ENCODE assay signal across 8 cellular contexts in the genomic region with DNA sequence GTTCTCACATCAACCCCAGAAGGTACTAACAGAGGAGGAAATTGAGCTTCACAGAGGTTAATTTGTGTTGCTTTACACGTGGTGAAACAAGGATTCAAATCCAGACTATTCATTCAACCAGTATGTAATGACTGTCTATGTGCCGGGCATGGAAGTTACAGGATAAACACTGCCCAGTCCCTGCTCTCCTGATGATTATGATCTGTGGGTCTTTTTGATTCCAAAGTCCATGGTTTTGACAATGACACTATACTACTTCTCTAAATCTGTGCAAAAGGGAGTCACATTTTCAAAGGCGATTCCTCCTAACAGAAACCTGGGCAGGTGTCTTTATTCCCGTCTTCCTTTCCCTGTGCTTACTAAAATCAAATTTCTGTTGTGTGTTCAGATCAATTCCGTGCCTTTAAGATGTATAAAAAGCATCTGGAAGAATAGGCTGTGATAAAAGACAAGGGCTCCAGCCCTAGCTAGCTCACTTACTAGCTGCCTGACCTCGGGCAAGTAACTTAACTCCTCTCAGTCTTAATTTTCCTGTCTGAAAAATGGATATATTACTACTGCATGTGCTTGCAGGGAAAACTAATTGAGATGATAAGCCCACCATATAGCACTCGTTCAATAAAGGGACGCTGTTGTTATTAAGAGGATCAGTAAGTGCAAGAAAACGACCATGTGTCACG. TPM values are rescaled to one million over a fixed set of nuclear protein-coding genes. Genes with fewer than 3 reads are reported as not detected.
A peak's percentile ranks its signal among the peaks of the same experiment; 100 is the strongest.
DNase-seq lines count a peak whose midpoint lies in the region; ATAC-seq and TF ChIP-seq lines count a peak whose summit lies in the region.

No MANE protein-coding gene starts in this region.

- WGBS in sigmoid colon, 2 donors, result 6 to 25% methylated on average over 10 of the region's 10 CpGs

- H2AFZ ChIP-seq in fibroblast of lung (ENCODE audit: low read length), result peak overlapping the region; percentile 93

- H3K4me1 ChIP-seq in ES-I3 (ENCODE audit: insufficient read depth, low read length) (0 out of 2 replicates have a peak, but pooled peaks cover 7% of the 10 kb centered on the region), Peyer's patch (peaks cover 0 to 19% (median 3%) of the 10 kb centered on the region in 4 donors), fibroblast of lung (ENCODE audit: control insufficient read depth, extremely low read depth, insufficient read depth, low read length) (peaks cover 13% of the 10 kb centered on the region), sigmoid colon (peaks cover 0 to 53% (median 48%) of the 10 kb centered on the region in 4 donors)

- DNase-seq in Peyer's patch (no peak), fibroblast of lung (ENCODE audit: low read depth in 2 of 2) (no peak), sigmoid colon (no peak), NCI-H2029 treated with DMSO at 0.1 percent for 48 hours (lab: John Stamatoyannopoulos, UW) (no peak), HCEC 1CT (no peak), AML-193 (lab: John Stamatoyannopoulos, UW) (no peak)

- no peak for TF ChIP-seq EP300 in sigmoid colon (IDR thresholded peaks at IDR 0.05)

- H3K27me3 ChIP-seq in Peyer's patch, result no peaks in the 10 kb centered on the region
- no peaks in the 10 kb centered on the region for H3K27me3 ChIP-seq in fibroblast of lung (ENCODE audit: control insufficient read depth, insufficient read depth, low read length)
- no peaks in the 10 kb centered on the region for H3K27me3 ChIP-seq in sigmoid colon

- ATAC-seq in esophagus mucosa, result no peak

- TF ChIP-seq POLR2A in Peyer's patch (IDR thresholded peaks at IDR 0.05) (no peak), sigmoid colon (IDR thresholded peaks at IDR 0.05) (no peak)

- H3K79me2 ChIP-seq in fibroblast of lung (ENCODE audit: control insufficient read depth, insufficient read depth, low read length), result peaks cover 10% of the 10 kb centered on the region

- no peaks in the 10 kb centered on the region for H4K20me1 ChIP-seq in fibroblast of lung (ENCODE audit: control insufficient read depth, extremely low read depth, insufficient read depth, low read length)

- H3K27ac ChIP-seq in Peyer's patch (peak overlapping the region in 2 of 4 donors; percentile 95 to 100), fibroblast of lung (ENCODE audit: insufficient read depth, low read length) (peak overlapping the region; percentile 46), sigmoid colon (peak overlapping the region in 3 of 4 donors; percentile 97 to 100 (median 99))

- TF ChIP-seq CTCF in Peyer's patch (IDR thresholded peaks at IDR 0.05) (no peak), fibroblast of lung (conservative IDR thresholded peaks at IDR 0.05 in 1 of 2, IDR thresholded peaks at IDR 0.05 in 1 of 2; ENCODE audit: low read depth in 1 of 2, low read length in 2 of 2) (no peak), sigmoid colon (IDR thresholded peaks at IDR 0.05) (no peak)

- H3K9me3 ChIP-seq in ES-I3 (ENCODE audit: control insufficient read depth, insufficient read depth, low read length) (no peaks in the 10 kb centered on the region), Peyer's patch (no peaks in the 10 kb centered on the region), fibroblast of lung (ENCODE audit: control insufficient read depth, insufficient read depth, low read depth, low read length) (no peaks in the 10 kb centered on the region), sigmoid colon (no peaks in the 10 kb centered on the region)

- H3K9ac ChIP-seq in ES-I3 (ENCODE audit: low read depth, low read length) (peak overlapping the region; percentile 100; the same call in 1 of the 2 replicates), fibroblast of lung (ENCODE audit: insufficient read depth, low read length) (no peak overlapping the region)

- H3K4me2 ChIP-seq in fibroblast of lung (ENCODE audit: extremely low read depth, insufficient read depth, low read length), result peak overlapping the region; percentile 80

- intact Hi-C loops in sigmoid colon (cut with DNase I), result loop anchor here (5.0 to 10.0 kb wide), 3 partner anchors 87 to 600 kb away; partner anchors contain the start of genes BNIP1 and SH3PXD2B

- H3K36me3 ChIP-seq in ES-I3 (ENCODE audit: insufficient read depth, low read length) (no peaks in the 10 kb centered on the region), Peyer's patch (no peaks in the 10 kb centered on the region), fibroblast of lung (ENCODE audit: control insufficient read depth, insufficient read depth, low read length) (no peaks in the 10 kb centered on the region), sigmoid colon (no peaks in the 10 kb centered on the region)

- H3K4me3 ChIP-seq in Peyer's patch (peak overlapping the region; percentile 91 to 100 (median 99)), fibroblast of lung (replicated peaks in 1 of 4; ENCODE audit: control extremely low read depth in 1 of 4, insufficient read depth in 1 of 4, low read depth in 3 of 4, low read length in 4 of 4) (peak overlapping the region; percentile 39 to 78 (median 58)), sigmoid colon (peak overlapping the region in 3 of 4 donors; percentile 100)

RNA-seq across cellular contexts. Expression of gene CREBRF, which starts 1.0 kb away (rescaled TPM):
- total RNA-seq in Peyer's patch (10 to 100 TPM; 27.8 to 75.9 (median 34.1) TPM), fibroblast of lung (25.2 and 38.8 TPM in 2 replicates), sigmoid colon (10 to 100 TPM; 47.9 to 58.5 (median 56.6) TPM), esophagus mucosa (6.5 TPM)
- polyA plus RNA-seq in fibroblast of lung (9.1 and 14.4 TPM in 2 replicates), sigmoid colon (1 to 10 TPM; 4.4 to 6.6 (median 6.6) TPM)
- 5.1 and 8.1 TPM in 2 replicates for polyA plus RNA-seq in fibroblast of lung (2012)
- polyA minus RNA-seq in fibroblast of lung (ENCODE audit: low replicate concordance), result 13.7 and 15.4 TPM in 2 replicates
